ENCODE assay signal across 1 cellular context in the genomic region with DNA sequence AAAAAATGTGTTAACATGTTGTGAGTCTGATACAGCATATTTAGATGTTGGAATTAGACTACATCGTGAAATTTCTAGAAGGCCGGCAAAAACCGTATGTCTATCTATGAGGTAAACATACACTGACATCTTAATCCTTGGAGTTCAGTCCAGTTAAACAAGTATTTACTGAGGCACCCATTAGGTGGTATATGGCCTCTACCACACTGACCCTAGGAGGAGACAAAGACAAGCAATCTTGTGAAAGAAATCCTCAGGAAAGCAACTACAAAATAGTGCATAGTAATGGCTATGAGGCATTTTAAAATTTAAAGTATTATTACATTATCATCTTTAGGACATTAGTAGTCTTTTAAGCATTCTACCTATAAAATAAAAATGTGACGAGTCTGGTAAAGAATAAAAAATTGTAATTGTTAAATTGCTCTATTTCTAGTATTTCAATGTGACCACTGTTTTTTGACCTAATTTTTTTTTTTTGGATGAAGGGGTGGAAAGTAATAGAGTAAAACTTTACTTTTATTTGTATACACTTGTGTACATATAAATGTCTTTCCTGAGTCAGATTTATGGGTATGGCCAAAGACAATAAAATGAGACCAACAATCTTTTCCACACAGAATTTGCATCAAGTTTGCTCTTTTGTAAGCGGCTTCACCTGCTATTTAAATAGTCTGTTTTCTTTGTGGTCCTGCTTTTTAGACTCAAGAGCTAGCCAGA.
TF ChIP-seq lines count a peak whose summit lies in the region.

No MANE protein-coding gene starts in this region.

TF ChIP-seq in HEK293, 187 proteins besides CTCF, POLR2A, EP300 and RAD21 (continued from another document):
- TF ChIP-seq ZNF645 (tag by site-specific recombination; IDR thresholded peaks at IDR 0.05), result no peak
- no peak for TF ChIP-seq ZNF544 (tag by site-specific recombination; IDR thresholded peaks at IDR 0.05)
- no peak for TF ChIP-seq ZFHX2 (tag by site-specific recombination; conservative IDR thresholded peaks at IDR 0.05)
- no peak for TF ChIP-seq ZBTB44 (tag by site-specific recombination; IDR thresholded peaks at IDR 0.05)
- TF ChIP-seq TSHZ1 (tag by site-specific recombination; IDR thresholded peaks at IDR 0.05; ENCODE audit: borderline replicate concordance), result no peak
